In the genomic region with DNA sequence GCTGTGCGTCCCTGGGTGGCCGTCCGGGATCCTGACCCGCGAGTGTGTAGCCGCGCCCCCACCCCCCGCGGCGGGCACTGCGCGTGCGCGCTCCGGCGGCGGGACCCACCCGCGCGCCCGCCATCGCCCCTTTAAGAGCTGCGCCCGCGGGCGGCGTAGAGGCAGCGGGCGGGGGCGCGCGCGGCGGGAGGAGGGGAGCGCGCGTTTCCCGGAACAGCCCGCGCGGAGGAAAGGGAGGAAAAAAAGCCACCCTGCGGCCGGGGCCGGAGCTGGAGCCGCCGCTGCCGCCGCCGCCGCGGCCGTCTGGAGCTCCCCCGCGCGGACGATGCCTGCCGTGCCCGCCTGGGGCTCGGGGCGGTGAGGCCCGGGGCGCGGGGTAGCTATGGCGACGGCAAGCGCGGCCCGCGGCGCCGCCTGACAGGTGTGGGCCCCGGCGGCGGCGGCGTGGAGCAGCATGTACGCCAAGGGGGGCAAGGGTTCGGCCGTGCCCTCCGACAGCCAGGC, we compare ENCODE assay signal across 8 cellular contexts. TPM values are rescaled to one million over a fixed set of nuclear protein-coding genes. Genes with fewer than 3 reads are reported as not detected.
A peak's percentile ranks its signal among the peaks of the same experiment; 100 is the strongest.
DNase-seq lines count a peak whose midpoint lies in the region; ATAC-seq and TF ChIP-seq lines count a peak whose summit lies in the region.

Gene SSBP4, plus strand, starts transcription at position 204 of the 504 bp plus-strand sequence. Its CDS starts 251 bp downstream, at position 455.

- peak within 1 kb of the TSS; percentile 57 for H3K4me3 ChIP-seq in GM12864 (ENCODE audit: low read depth, low read length)

- POLR2A ChIA-PET in activated CD4-positive, alpha-beta T cell treated with anti-CD3 and anti-CD28 coated beads for 36 hours (lab: Charles Lee), result interaction anchor here (0.8 to 2.5 kb wide), 4 partner anchors 9 to 140 kb away, joined by 4 to 10 read pairs (median 6); partner anchors contain the start of gene JUND

- H3K36me3 Mint-ChIP-seq in activated CD4-positive, alpha-beta T cell treated with anti-CD3 and anti-CD28 coated beads for 36 hours (ENCODE audit: low read depth), result peaks cover 2% of the 10 kb centered on the region

- intact Hi-C loops in activated CD4-positive, alpha-beta T cell treated with anti-CD3 and anti-CD28 coated beads for 36 hours (cut with DNase I, micrococcal nuclease), result loop anchor here (1.0 to 5.0 kb wide), 6 partner anchors 18 to 266 kb away; partner anchors contain the start of genes PIK3R2 (in 1 of the 2) and RAB3A (in 1 of the 2)
- intact Hi-C loops in left colon (cut with DNase I, micrococcal nuclease), result loop anchor here in 1 of 2 donors (10.0 kb wide), 1 partner anchor 64 kb away; no protein-coding TSS in a partner anchor

- peaks cover 23% of the 10 kb centered on the region for H3K27me3 Mint-ChIP-seq in activated CD4-positive, alpha-beta T cell treated with anti-CD3 and anti-CD28 coated beads for 36 hours

- peak within 1 kb of the TSS; percentile 90 for H3K4me3 Mint-ChIP-seq in activated CD4-positive, alpha-beta T cell treated with anti-CD3 and anti-CD28 coated beads for 36 hours

- peaks cover 79% of the 10 kb centered on the region for H3K4me1 Mint-ChIP-seq in activated CD4-positive, alpha-beta T cell treated with anti-CD3 and anti-CD28 coated beads for 36 hours

- peak; percentile 15 for TF ChIP-seq CTCF in GM12864 (IDR thresholded peaks at IDR 0.05; ENCODE audit: low read depth, low read length, missing control alignments)

- peak within 1 kb of the TSS; percentile 80 for H3K27ac Mint-ChIP-seq in activated CD4-positive, alpha-beta T cell treated with anti-CD3 and anti-CD28 coated beads for 36 hours

- peak; percentile 37 for ATAC-seq in HG02884 (IDR thresholded peaks at IDR 0.05; ENCODE audit: unreplicated experiment)
- peak; percentile 45 for ATAC-seq in activated CD4-positive, alpha-beta T cell treated with anti-CD3 and anti-CD28 coated beads for 36 hours
- peak; percentile 53 for ATAC-seq in left colon
- no peak for ATAC-seq in GM19467 (IDR thresholded peaks at IDR 0.05; ENCODE audit: unreplicated experiment)

- DNase-seq in GM12864 (ENCODE audit: low read depth) (no peak), NCI-H226 (peak; percentile 69), dedifferentiated amniotic fluid mesenchymal stem cell (ENCODE audit: extremely low spot score) (peak; percentile 58), left colon (peak; percentile 52 to 79)
- DNase-seq in activated CD4-positive, alpha-beta T cell treated with anti-CD3 and anti-CD28 coated beads for 36 hours, result peak; percentile 82
- DNase-seq in stimulated activated CD4-positive, alpha-beta T cell treated with anti-CD3 and anti-CD28 coated beads, Interleukin-2, amount 100 ng/mL, for 48 hours, result peak; percentile 59 to 70

- no peaks in the 10 kb centered on the region for H3K9me3 Mint-ChIP-seq in activated CD4-positive, alpha-beta T cell treated with anti-CD3 and anti-CD28 coated beads for 36 hours (ENCODE audit: low read depth)

- CTCF ChIA-PET in activated CD4-positive, alpha-beta T cell treated with anti-CD3 and anti-CD28 coated beads for 36 hours (lab: Charles Lee), result interaction anchor here (0.7 to 6.4 kb wide), 9 partner anchors 10 to 227 kb away, joined by 3 to 48 read pairs (median 3); partner anchors contain the start of gene MPV17L2

RNA-seq across cellular contexts. Expression of gene SSBP4, which starts in this region (rescaled TPM):
- total RNA-seq in activated CD4-positive, alpha-beta T cell treated with anti-CD3 and anti-CD28 coated beads for 36 hours, result 10 to 100 TPM; 71.7 to 79.3 TPM
- 10 to 100 TPM; 37.4 to 50.7 TPM for total RNA-seq in left colon
